4 cellular contexts compared by ENCODE assay signal in genomic region chr22:37399457-37399856, GRCh38. TPM values are rescaled to one million over a fixed set of nuclear protein-coding genes. Genes with fewer than 3 reads are reported as not detected.
"Had no signal": no experiment of that assay in that cellular context is flagged by ENCODE, and none has a peak within 500 bp of the region (broad histone marks: within the 10 kb centered on the region; RNA-seq: fewer than 3 reads in every experiment).

No MANE protein-coding gene starts in this region.

RNA-seq across cellular contexts. Expression of gene ELFN2, which starts 27.8 kb away (rescaled TPM):
- total RNA-seq: HepG2, HT-29, K562 had no signal
- polyA plus RNA-seq: IgD-negative memory B cell, K562 had no signal
